In the genomic region with DNA sequence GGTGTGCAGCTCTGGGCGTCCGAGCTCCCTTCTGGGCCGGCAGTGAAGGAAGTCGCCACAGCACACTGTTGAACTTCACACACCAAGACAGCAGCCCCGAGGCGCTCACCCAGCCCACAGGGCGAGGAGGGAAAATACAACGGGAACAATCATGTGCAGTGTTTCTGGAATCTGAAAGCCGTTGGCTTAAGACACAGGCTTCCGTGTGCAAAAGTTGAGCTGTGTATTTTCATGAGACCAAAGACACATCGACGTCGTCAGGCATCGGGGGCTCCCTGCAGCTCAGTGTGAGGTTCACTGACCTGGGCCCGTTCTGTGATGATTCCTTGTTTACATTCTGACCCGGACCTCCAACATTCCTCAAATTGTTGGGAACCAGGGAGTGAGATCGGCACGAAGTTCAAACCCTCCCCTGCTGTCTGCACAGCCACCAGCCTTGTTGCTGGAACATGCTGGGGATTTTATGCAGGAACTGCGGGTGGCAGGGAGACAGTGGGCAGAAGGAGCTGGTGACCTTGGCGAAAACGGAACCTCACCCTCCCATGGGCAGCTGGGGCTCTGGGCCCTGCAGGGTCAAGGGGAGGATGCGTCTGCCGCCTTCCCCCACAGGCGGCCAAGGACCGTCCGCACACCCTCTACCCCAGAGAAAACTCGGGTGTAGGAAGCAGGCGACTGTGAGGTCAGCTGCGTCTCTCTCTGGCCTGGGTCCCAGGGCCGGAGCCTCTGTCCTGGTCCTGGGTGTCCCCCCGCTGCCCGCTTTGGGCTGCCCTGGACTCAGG, we compare ENCODE assay signal across 1 cellular context.
TF ChIP-seq lines count a peak whose summit lies in the region.

No MANE protein-coding gene starts in this region.

TF ChIP-seq in SK-N-SH, 30 proteins besides CTCF, POLR2A, EP300 and RAD21 (continued from another document):
- TF ChIP-seq, protein P1, sequence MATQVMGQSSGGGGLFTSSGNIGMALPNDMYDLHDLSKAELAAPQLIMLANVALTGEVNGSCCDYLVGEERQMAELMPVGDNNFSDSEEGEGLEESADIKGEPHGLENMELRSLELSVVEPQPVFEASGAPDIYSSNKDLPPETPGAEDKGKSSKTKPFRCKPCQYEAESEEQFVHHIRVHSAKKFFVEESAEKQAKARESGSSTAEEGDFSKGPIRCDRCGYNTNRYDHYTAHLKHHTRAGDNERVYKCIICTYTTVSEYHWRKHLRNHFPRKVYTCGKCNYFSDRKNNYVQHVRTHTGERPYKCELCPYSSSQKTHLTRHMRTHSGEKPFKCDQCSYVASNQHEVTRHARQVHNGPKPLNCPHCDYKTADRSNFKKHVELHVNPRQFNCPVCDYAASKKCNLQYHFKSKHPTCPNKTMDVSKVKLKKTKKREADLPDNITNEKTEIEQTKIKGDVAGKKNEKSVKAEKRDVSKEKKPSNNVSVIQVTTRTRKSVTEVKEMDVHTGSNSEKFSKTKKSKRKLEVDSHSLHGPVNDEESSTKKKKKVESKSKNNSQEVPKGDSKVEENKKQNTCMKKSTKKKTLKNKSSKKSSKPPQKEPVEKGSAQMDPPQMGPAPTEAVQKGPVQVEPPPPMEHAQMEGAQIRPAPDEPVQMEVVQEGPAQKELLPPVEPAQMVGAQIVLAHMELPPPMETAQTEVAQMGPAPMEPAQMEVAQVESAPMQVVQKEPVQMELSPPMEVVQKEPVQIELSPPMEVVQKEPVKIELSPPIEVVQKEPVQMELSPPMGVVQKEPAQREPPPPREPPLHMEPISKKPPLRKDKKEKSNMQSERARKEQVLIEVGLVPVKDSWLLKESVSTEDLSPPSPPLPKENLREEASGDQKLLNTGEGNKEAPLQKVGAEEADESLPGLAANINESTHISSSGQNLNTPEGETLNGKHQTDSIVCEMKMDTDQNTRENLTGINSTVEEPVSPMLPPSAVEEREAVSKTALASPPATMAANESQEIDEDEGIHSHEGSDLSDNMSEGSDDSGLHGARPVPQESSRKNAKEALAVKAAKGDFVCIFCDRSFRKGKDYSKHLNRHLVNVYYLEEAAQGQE (IDR thresholded peaks at IDR 0.05; ENCODE audit: low read depth, low read length): no peak
- TF ChIP-seq, protein P2, sequence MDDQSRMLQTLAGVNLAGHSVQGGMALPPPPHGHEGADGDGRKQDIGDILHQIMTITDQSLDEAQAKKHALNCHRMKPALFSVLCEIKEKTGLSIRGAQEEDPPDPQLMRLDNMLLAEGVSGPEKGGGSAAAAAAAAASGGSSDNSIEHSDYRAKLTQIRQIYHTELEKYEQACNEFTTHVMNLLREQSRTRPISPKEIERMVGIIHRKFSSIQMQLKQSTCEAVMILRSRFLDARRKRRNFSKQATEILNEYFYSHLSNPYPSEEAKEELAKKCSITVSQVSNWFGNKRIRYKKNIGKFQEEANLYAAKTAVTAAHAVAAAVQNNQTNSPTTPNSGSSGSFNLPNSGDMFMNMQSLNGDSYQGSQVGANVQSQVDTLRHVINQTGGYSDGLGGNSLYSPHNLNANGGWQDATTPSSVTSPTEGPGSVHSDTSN (IDR thresholded peaks at IDR 0.05): no peak
- TF ChIP-seq EZH2phosphoT487 (IDR thresholded peaks at IDR 0.05; ENCODE audit: borderline replicate concordance, low read depth): no peak
- TF ChIP-seq, protein P3, sequence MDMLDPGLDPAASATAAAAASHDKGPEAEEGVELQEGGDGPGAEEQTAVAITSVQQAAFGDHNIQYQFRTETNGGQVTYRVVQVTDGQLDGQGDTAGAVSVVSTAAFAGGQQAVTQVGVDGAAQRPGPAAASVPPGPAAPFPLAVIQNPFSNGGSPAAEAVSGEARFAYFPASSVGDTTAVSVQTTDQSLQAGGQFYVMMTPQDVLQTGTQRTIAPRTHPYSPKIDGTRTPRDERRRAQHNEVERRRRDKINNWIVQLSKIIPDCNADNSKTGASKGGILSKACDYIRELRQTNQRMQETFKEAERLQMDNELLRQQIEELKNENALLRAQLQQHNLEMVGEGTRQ (IDR thresholded peaks at IDR 0.05; ENCODE audit: borderline replicate concordance, low read depth, low read length): no peak
- TF ChIP-seq TCF12 (IDR thresholded peaks at IDR 0.05): no peak
- TF ChIP-seq, protein P4, sequence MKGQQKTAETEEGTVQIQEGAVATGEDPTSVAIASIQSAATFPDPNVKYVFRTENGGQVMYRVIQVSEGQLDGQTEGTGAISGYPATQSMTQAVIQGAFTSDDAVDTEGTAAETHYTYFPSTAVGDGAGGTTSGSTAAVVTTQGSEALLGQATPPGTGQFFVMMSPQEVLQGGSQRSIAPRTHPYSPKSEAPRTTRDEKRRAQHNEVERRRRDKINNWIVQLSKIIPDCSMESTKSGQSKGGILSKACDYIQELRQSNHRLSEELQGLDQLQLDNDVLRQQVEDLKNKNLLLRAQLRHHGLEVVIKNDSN (IDR thresholded peaks at IDR 0.05; ENCODE audit: borderline replicate concordance, low read depth): no peak
- TF ChIP-seq RXRA (IDR thresholded peaks at IDR 0.05; ENCODE audit: borderline replicate concordance, low read depth): no peak
- no peak for TF ChIP-seq SMC3 (IDR thresholded peaks at IDR 0.05; ENCODE audit: low read depth, low read length)
- TF ChIP-seq RFX5 (IDR thresholded peaks at IDR 0.05; ENCODE audit: low read length): no peak
- no peak for TF ChIP-seq POLR2AphosphoS5 (IDR thresholded peaks at IDR 0.05; ENCODE audit: low read depth, low read length)
- TF ChIP-seq RCOR1 (IDR thresholded peaks at IDR 0.05; ENCODE audit: low read length): no peak
- no peak for TF ChIP-seq TAF1 (IDR thresholded peaks at IDR 0.05; ENCODE audit: borderline replicate concordance, low read depth, low read length)
- no peak for TF ChIP-seq FOXM1 (IDR thresholded peaks at IDR 0.05; ENCODE audit: low read depth)
- TF ChIP-seq MEF2A (IDR thresholded peaks at IDR 0.05; ENCODE audit: borderline replicate concordance, low read depth): no peak
- TF ChIP-seq, protein P5, sequence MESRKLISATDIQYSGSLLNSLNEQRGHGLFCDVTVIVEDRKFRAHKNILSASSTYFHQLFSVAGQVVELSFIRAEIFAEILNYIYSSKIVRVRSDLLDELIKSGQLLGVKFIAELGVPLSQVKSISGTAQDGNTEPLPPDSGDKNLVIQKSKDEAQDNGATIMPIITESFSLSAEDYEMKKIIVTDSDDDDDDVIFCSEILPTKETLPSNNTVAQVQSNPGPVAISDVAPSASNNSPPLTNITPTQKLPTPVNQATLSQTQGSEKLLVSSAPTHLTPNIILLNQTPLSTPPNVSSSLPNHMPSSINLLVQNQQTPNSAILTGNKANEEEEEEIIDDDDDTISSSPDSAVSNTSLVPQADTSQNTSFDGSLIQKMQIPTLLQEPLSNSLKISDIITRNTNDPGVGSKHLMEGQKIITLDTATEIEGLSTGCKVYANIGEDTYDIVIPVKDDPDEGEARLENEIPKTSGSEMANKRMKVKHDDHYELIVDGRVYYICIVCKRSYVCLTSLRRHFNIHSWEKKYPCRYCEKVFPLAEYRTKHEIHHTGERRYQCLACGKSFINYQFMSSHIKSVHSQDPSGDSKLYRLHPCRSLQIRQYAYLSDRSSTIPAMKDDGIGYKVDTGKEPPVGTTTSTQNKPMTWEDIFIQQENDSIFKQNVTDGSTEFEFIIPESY (IDR thresholded peaks at IDR 0.05; ENCODE audit: borderline replicate concordance, low read depth): no peak
- TF ChIP-seq YY1 (IDR thresholded peaks at IDR 0.05; ENCODE audit: low read depth): no peak
- no peak for TF ChIP-seq CHD2 (IDR thresholded peaks at IDR 0.05; ENCODE audit: low read length, partially characterized antibody)
